ENCODE assay signal across 29 cellular contexts in genomic region chr15:43215961-43216360, GRCh38. TPM values are rescaled to one million over a fixed set of nuclear protein-coding genes. Genes with fewer than 3 reads are reported as not detected.
A peak's percentile ranks its signal among the peaks of the same experiment; 100 is the strongest.
DNase-seq lines count a peak whose midpoint lies in the region; ATAC-seq, FAIRE-seq and TF ChIP-seq lines count a peak whose summit lies in the region.
"Had no signal": no experiment of that assay in that cellular context is flagged by ENCODE, and none has a peak within 500 bp of the region (broad histone marks: within the 10 kb centered on the region; RNA-seq: fewer than 3 reads in every experiment).

No MANE protein-coding gene starts in this region.

- no peak for FAIRE-seq in astrocyte (lab: Jason Lieb, UNC)
- FAIRE-seq in pancreas (lab: Jason Lieb, UNC) = no peak
- FAIRE-seq: GM12892, HepG2 had no signal

- no peaks in the 10 kb centered on the region for H3K4me1 Mint-ChIP-seq in astrocyte (ENCODE audit: low read depth, unreplicated experiment)

- H3K4me3 ChIP-seq in AG10803 (ENCODE audit: low read length) (no peak overlapping the region), astrocyte (ENCODE audit: insufficient read depth, low read depth, low read length) (no peak overlapping the region), pancreas (no peak overlapping the region)
- H3K4me3 ChIP-seq: cardiac muscle cell, gastroesophageal sphincter, prostate gland, smooth muscle cell, transverse colon had no signal

- no peaks in the 10 kb centered on the region for H3K9me3 ChIP-seq in astrocyte (ENCODE audit: insufficient read depth, low read depth, low read length)
- no peaks in the 10 kb centered on the region for H3K9me3 ChIP-seq in pancreas
- H3K9me3 ChIP-seq: gastroesophageal sphincter, prostate gland, transverse colon had no signal

- no peak overlapping the region for H2AFZ ChIP-seq in astrocyte (ENCODE audit: low read depth, low read length)

- peak overlapping the region; percentile 1 for H3K27ac Mint-ChIP-seq in astrocyte (ENCODE audit: unreplicated experiment)
- H3K27ac Mint-ChIP-seq: CD8-positive, alpha-beta T cell; mesothelial cell of epicardium; nephron progenitor cell; stimulated activated naive CD8-positive, alpha-beta T cell treated with anti-CD3 and anti-CD28 coated beads, Interleukin-15, Interleukin-2, amounts not matched to agents 100 ng/mL and 50 ng/mL, for 24 hours; T-helper 1 cell treated with Interleukin-12 subunit alpha and Interleukin-12 subunit beta and Interleukin-4 antibody, amounts not matched to agents 30 μg/mL and 1 μg/mL, for 36 hours had no signal

- H3K36me3 Mint-ChIP-seq in astrocyte (ENCODE audit: low read depth, unreplicated experiment) = no peaks in the 10 kb centered on the region
- H3K36me3 Mint-ChIP-seq: CD8-positive, alpha-beta T cell; mesothelial cell of epicardium had no signal

- H3K27me3 ChIP-seq in astrocyte (ENCODE audit: insufficient read depth, low read length) (peaks cover 17% of the 10 kb centered on the region), pancreas (no peaks in the 10 kb centered on the region)
- H3K27me3 ChIP-seq: cardiac muscle cell, transverse colon had no signal

- H3K27ac ChIP-seq in astrocyte (ENCODE audit: low read depth, low read length) = no peak overlapping the region
- H3K27ac ChIP-seq in pancreas = no peak overlapping the region
- H3K27ac ChIP-seq: cardiac muscle cell, gastroesophageal sphincter, prostate gland, transverse colon had no signal

- H3K4me3 Mint-ChIP-seq in astrocyte (ENCODE audit: unreplicated experiment) = no peak overlapping the region
- H3K4me3 Mint-ChIP-seq: CD8-positive, alpha-beta T cell; mesothelial cell of epicardium; nephron progenitor cell; stimulated activated naive CD8-positive, alpha-beta T cell treated with anti-CD3 and anti-CD28 coated beads, Interleukin-15, Interleukin-2, amounts not matched to agents 100 ng/mL and 50 ng/mL, for 24 hours; T-helper 1 cell treated with Interleukin-12 subunit alpha and Interleukin-12 subunit beta and Interleukin-4 antibody, amounts not matched to agents 30 μg/mL and 1 μg/mL, for 36 hours had no signal

- H3K79me2 ChIP-seq in astrocyte (ENCODE audit: insufficient read depth, low read length) = no peaks in the 10 kb centered on the region

- no peaks in the 10 kb centered on the region for H3K36me3 ChIP-seq in astrocyte (ENCODE audit: insufficient read depth, low read length)
- H3K36me3 ChIP-seq in pancreas = no peaks in the 10 kb centered on the region
- H3K36me3 ChIP-seq: cardiac muscle cell, gastroesophageal sphincter, prostate gland, transverse colon had no signal

- 76 to 80% methylated on average over 7 of the region's 7 CpGs for WGBS in pancreas, 2 donors

- H3K27me3 Mint-ChIP-seq in astrocyte (ENCODE audit: low read depth, unreplicated experiment) = peaks cover 39% of the 10 kb centered on the region
- H3K27me3 Mint-ChIP-seq: stimulated activated naive CD8-positive, alpha-beta T cell treated with anti-CD3 and anti-CD28 coated beads, Interleukin-15, Interleukin-2, amounts not matched to agents 100 ng/mL and 50 ng/mL, for 24 hours had no signal

- intact Hi-C loops in pancreas (cut with DNase I) = no loop called here

- no peak overlapping the region for H3K9ac ChIP-seq in astrocyte (ENCODE audit: low read length)

- ATAC-seq in HG02588 (IDR thresholded peaks at IDR 0.05; ENCODE audit: unreplicated experiment) (no peak), pancreas (no peak)
- ATAC-seq: CD8-positive, alpha-beta T cell; gastroesophageal sphincter; HepG2; left cardiac atrium had no signal

- H3K4me1 ChIP-seq in astrocyte (ENCODE audit: insufficient read depth, low read length) (no peaks in the 10 kb centered on the region), pancreas (no peaks in the 10 kb centered on the region)
- H3K4me1 ChIP-seq: gastroesophageal sphincter, prostate gland, transverse colon had no signal

- no peak overlapping the region for H3K4me2 ChIP-seq in astrocyte (ENCODE audit: low read length)
- H3K4me2 ChIP-seq: smooth muscle cell had no signal

- no peaks in the 10 kb centered on the region for H4K20me1 ChIP-seq in astrocyte (ENCODE audit: insufficient read depth, low read length)

- H3K9me3 Mint-ChIP-seq in astrocyte (ENCODE audit: unreplicated experiment) = peaks cover 2% of the 10 kb centered on the region
- H3K9me3 Mint-ChIP-seq: nephron progenitor cell; stimulated activated naive CD8-positive, alpha-beta T cell treated with anti-CD3 and anti-CD28 coated beads, Interleukin-15, Interleukin-2, amounts not matched to agents 100 ng/mL and 50 ng/mL, for 24 hours had no signal

- DNase-seq in AG10803 (ENCODE audit: low read depth) = peak; percentile 10
- DNase-seq in HPDE6-E6E7 (ENCODE audit: extremely low spot score) = peak; percentile 33
- DNase-seq in astrocyte (ENCODE audit: low read depth) = no peak
- DNase-seq in islet precursor cell = peak; percentile 43
- DNase-seq in pancreas = no peak
- DNase-seq in occipital lobe (lab: John Stamatoyannopoulos, UW) = no peak
- DNase-seq in cortex of kidney (lab: John Stamatoyannopoulos, UW) = no peak
- DNase-seq: activated CD4-positive, alpha-beta T cell treated with anti-CD3 and anti-CD28 coated beads, Interleukin-2, amount 50 U/mL, for 1 hour; activated CD8-positive, alpha-beta memory T cell treated with anti-CD3 and anti-CD28 coated beads, Interleukin-2, amount 50 U/mL, for 4 hours; CD8-positive, alpha-beta T cell; GOT3; left cardiac atrium; NCI-H1417 treated with DMSO at 0.1 percent for 48 hours; NCI-H524 treated with DMSO at 0.1 percent for 48 hours; nephron progenitor cell; SHP77 treated with DMSO at 0.1 percent for 48 hours; stimulated activated CD4-positive, alpha-beta T cell treated with anti-CD3 and anti-CD28 coated beads, Interleukin-2, amount 100 ng/mL, for 48 hours; transverse colon had no signal

- no peak for TF ChIP-seq CTCF in AG10803 (conservative IDR thresholded peaks at IDR 0.05; ENCODE audit: low read length)
- no peak for TF ChIP-seq CTCF in astrocyte (IDR thresholded peaks at IDR 0.05; ENCODE audit: insufficient read depth, low read depth, low read length)
- TF ChIP-seq CTCF in pancreas (IDR thresholded peaks at IDR 0.05) = no peak

RNA-seq across cellular contexts. Expression of gene EPB42, which starts 4.9 kb away (rescaled TPM):
- total RNA-seq in astrocyte (not detected in 2 replicates), pancreas (not detected), occipital lobe (0.94 TPM)
- not detected for polyA plus RNA-seq in pancreas
- total RNA-seq: CD8-positive, alpha-beta T cell; epithelial cell of proximal tubule; HepG2; smooth muscle cell; transverse colon had no signal
- polyA plus RNA-seq: HepG2, smooth muscle cell had no signal

RNA-seq across cellular contexts. Expression of gene CCNDBP1, which starts 30.8 kb away (rescaled TPM):
- total RNA-seq in astrocyte (35.7 and 37.0 TPM in 2 replicates), pancreas (10 to 100 TPM; 17.6 to 35.7 (median 21.7) TPM), occipital lobe (26.5 TPM)
- polyA plus RNA-seq in pancreas = 10 to 100 TPM; 20.1 to 37.7 TPM

RNA-seq across cellular contexts. Expression of gene TGM5, which starts 50.8 kb away (rescaled TPM):
- 0.16 TPM in 1 of 2 replicates, not detected in the other for total RNA-seq in astrocyte
- total RNA-seq in pancreas = not detected
- polyA plus RNA-seq in pancreas = not detected
- total RNA-seq in occipital lobe = not detected
- total RNA-seq: cardiac muscle cell; CD8-positive, alpha-beta T cell; left cardiac atrium; mesothelial cell of epicardium had no signal
- polyA plus RNA-seq: cardiac muscle cell had no signal

Comparison
In these comparisons a context has a peak if more than half of its experiments do, and no peak if none do; other contexts are left out.
1. DNase-seq: peak in AG10803 (single experiment), HPDE6-E6E7 (single experiment) and islet precursor cell (single experiment); none in astrocyte (single experiment), pancreas (0 of 6), occipital lobe (single experiment) and cortex of kidney (single experiment).